ENCODE assay signal across 3 cellular contexts in genomic region chr2:238785528-238785860, GRCh38.
"Had no signal": no experiment of that assay in that cellular context is flagged by ENCODE, and none has a peak within 500 bp of the region (broad histone marks: within the 10 kb centered on the region; RNA-seq: fewer than 3 reads in every experiment).

No MANE protein-coding gene starts in this region.

- H3K4me1 ChIP-seq: testis had no signal

- H3K9me3 ChIP-seq: testis, upper lobe of left lung had no signal

- H3K27me3 ChIP-seq: testis, upper lobe of left lung had no signal

- H3K27ac ChIP-seq: testis, upper lobe of left lung had no signal

- H3K36me3 ChIP-seq: upper lobe of left lung had no signal

- DNase-seq: kidney glomerular epithelial cell had no signal

- H3K4me3 ChIP-seq: testis, upper lobe of left lung had no signal
